1 cellular context compared by ENCODE assay signal in genomic region chr22:38700789-38701628, GRCh38.
TF ChIP-seq lines count a peak whose summit lies in the region.

JOSD1 (minus strand) TSS chr22:38700943; CDS start chr22:38699987, 956 bp downstream.

TF ChIP-seq in HepG2, 621 proteins besides CTCF, POLR2A, EP300 and RAD21 (continued from another document and continues in another):
- TF ChIP-seq ZHX2 (IDR thresholded peaks at IDR 0.05; ENCODE audit: low read depth) (peak; percentile 99), ZHX2 (CRISPR knock-in tag; IDR thresholded peaks at IDR 0.05; ENCODE audit: borderline replicate concordance) (no peak), SETDB1 (CRISPR knock-in tag; IDR thresholded peaks at IDR 0.05; ENCODE audit: borderline replicate concordance) (no peak), TMF1 (CRISPR knock-in tag; IDR thresholded peaks at IDR 0.05; ENCODE audit: low read depth) (no peak; the same call in 1 of the 2 replicates), AGO2 (optimal IDR thresholded peaks at IDR 0.05; ENCODE audit: low read depth, low read length) (peak; percentile 65), HNF4G (IDR thresholded peaks at IDR 0.05; ENCODE audit: borderline replicate concordance, low read depth, low read length) (no peak), HNF4G (CRISPR knock-in tag; IDR thresholded peaks at IDR 0.05; ENCODE audit: borderline replicate concordance, low read depth) (no peak), ZSCAN30 (CRISPR knock-in tag; IDR thresholded peaks at IDR 0.05) (no peak), AFF4 (CRISPR knock-in tag; IDR thresholded peaks at IDR 0.05) (no peak), ZNF569 (CRISPR knock-in tag; IDR thresholded peaks at IDR 0.05; ENCODE audit: borderline replicate concordance) (no peak), IKZF5 (CRISPR knock-in tag; IDR thresholded peaks at IDR 0.05) (peak; percentile 72), ZMAT3 (CRISPR knock-in tag; conservative IDR thresholded peaks at IDR 0.05) (no peak; the same call in 1 of the 2 replicates), ZNF225 (CRISPR knock-in tag; IDR thresholded peaks at IDR 0.05) (0 out of 2 replicates have a peak, but pooled peaks have one; percentile 4), ZNF710 (CRISPR knock-in tag; IDR thresholded peaks at IDR 0.05; ENCODE audit: borderline replicate concordance) (0 out of 2 replicates have a peak, but pooled peaks have one; percentile 63), U2AF1 (optimal IDR thresholded peaks at IDR 0.05; ENCODE audit: low read depth, low read length) (no peak), SP5 (CRISPR knock-in tag; IDR thresholded peaks at IDR 0.05; ENCODE audit: borderline replicate concordance, low read depth) (peak; percentile 18; the same call in 1 of the 2 replicates), RFXAP (CRISPR knock-in tag; IDR thresholded peaks at IDR 0.05; ENCODE audit: borderline replicate concordance) (0 out of 2 replicates have a peak, but pooled peaks have one; percentile 47), IRX3 (CRISPR knock-in tag; IDR thresholded peaks at IDR 0.05; ENCODE audit: borderline replicate concordance, low read depth) (no peak), HDAC6 (IDR thresholded peaks at IDR 0.05; ENCODE audit: low read depth, low read length) (no peak), PLSCR1 (CRISPR knock-in tag; IDR thresholded peaks at IDR 0.05; ENCODE audit: borderline replicate concordance) (no peak), BORCS8-MEF2B (CRISPR knock-in tag; IDR thresholded peaks at IDR 0.05) (peak; percentile 68; the same call in 1 of the 2 replicates), ATF4 (CRISPR knock-in tag; IDR thresholded peaks at IDR 0.05) (peak in 1 of 2 experiments; percentile 78; a peak in 1 of 4 replicates), CENPT (CRISPR knock-in tag; IDR thresholded peaks at IDR 0.05; ENCODE audit: low read depth) (no peak), ZNF234 (CRISPR knock-in tag; conservative IDR thresholded peaks at IDR 0.05) (no peak), ZNF264 (CRISPR knock-in tag; IDR thresholded peaks at IDR 0.05) (peak; percentile 100), ELF1 (CRISPR knock-in tag; IDR thresholded peaks at IDR 0.05) (peak; percentile 49; the same call in 1 of the 2 replicates), CHCHD3 (CRISPR knock-in tag; IDR thresholded peaks at IDR 0.05) (no peak), E2F1 (CRISPR knock-in tag; IDR thresholded peaks at IDR 0.05) (peak; percentile 32; the same call in 1 of the 2 replicates), MATR3 (CRISPR knock-in tag; IDR thresholded peaks at IDR 0.05) (no peak), ZFP90 (CRISPR knock-in tag; IDR thresholded peaks at IDR 0.05; ENCODE audit: borderline replicate concordance) (peak; percentile 4; the same call in 1 of the 2 replicates), MIXL1 (CRISPR knock-in tag; IDR thresholded peaks at IDR 0.05) (no peak), NKX3-1 (CRISPR knock-in tag; IDR thresholded peaks at IDR 0.05) (no peak; the same call in 1 of the 2 replicates), ZNF768 (CRISPR knock-in tag; IDR thresholded peaks at IDR 0.05) (no peak), ZNF614 (CRISPR knock-in tag; IDR thresholded peaks at IDR 0.05; ENCODE audit: borderline replicate concordance) (peak; percentile 49; the same call in 1 of the 2 replicates), ZBTB26 (CRISPR knock-in tag; IDR thresholded peaks at IDR 0.05; ENCODE audit: borderline replicate concordance) (no peak), CENPX (CRISPR knock-in tag; IDR thresholded peaks at IDR 0.05) (no peak), ZNF746 (CRISPR knock-in tag; IDR thresholded peaks at IDR 0.05) (0 out of 2 replicates have a peak, but pooled peaks have one; percentile 81), KDM4B (CRISPR knock-in tag; IDR thresholded peaks at IDR 0.05) (no peak), POLR2AphosphoS5 (IDR thresholded peaks at IDR 0.05; ENCODE audit: low read depth, low read length) (peak; percentile 73; the same call in 1 of the 2 replicates), ZBTB7B (CRISPR knock-in tag; IDR thresholded peaks at IDR 0.05) (no peak), HNRNPK (IDR thresholded peaks at IDR 0.05; ENCODE audit: low read depth, low read length, poor library complexity, severe bottlenecking) (peak; percentile 57), ZBTB42 (CRISPR knock-in tag; IDR thresholded peaks at IDR 0.05) (peak; percentile 59; the same call in 1 of the 2 replicates), RFX1 (IDR thresholded peaks at IDR 0.05) (no peak), ZNF274 (CRISPR knock-in tag; IDR thresholded peaks at IDR 0.05) (peak; percentile 78)
